8 cellular contexts compared by ENCODE assay signal in genomic region chrX:54182864-54183613, GRCh38. TPM values are rescaled to one million over a fixed set of nuclear protein-coding genes. Genes with fewer than 3 reads are reported as not detected.
DNase-seq lines count a peak whose midpoint lies in the region; ATAC-seq, FAIRE-seq and TF ChIP-seq lines count a peak whose summit lies in the region.

Gene FAM120C, minus strand, starts transcription at chrX:54183254. Its CDS starts 56 bp downstream, at chrX:54183198.

- no peak for FAIRE-seq in D721Med (lab: Jason Lieb, UNC)

- no peaks in the 10 kb centered on the region for H3K9me3 ChIP-seq in fibroblast of lung (ENCODE audit: control insufficient read depth, insufficient read depth, low read depth, low read length)

- peaks cover 22 to 43% (median 42%) of the 10 kb centered on the region in 4 donors for H3K4me1 Mint-ChIP-seq in naive thymus-derived CD8-positive, alpha-beta T cell
- H3K4me1 Mint-ChIP-seq in stimulated activated memory B cell treated with anti-CD40 and anti-IgM and Interleukin-4, amounts not matched to agents 10 μg/mL and 1 μg/mL and 100 μg/mL, for 72 hours: peaks cover 43% of the 10 kb centered on the region

- no peaks in the 10 kb centered on the region for H3K27me3 Mint-ChIP-seq in naive thymus-derived CD8-positive, alpha-beta T cell
- H3K27me3 Mint-ChIP-seq in stimulated activated memory B cell treated with anti-CD40 and anti-IgM and Interleukin-4, amounts not matched to agents 10 μg/mL and 1 μg/mL and 100 μg/mL, for 72 hours: no peaks in the 10 kb centered on the region

- H3K9ac ChIP-seq in fibroblast of lung (ENCODE audit: insufficient read depth, low read length): peak within 1 kb of the TSS; percentile 70

- peak within 1 kb of the TSS; percentile 49 to 72 (median 60) for H3K4me3 ChIP-seq in fibroblast of lung (replicated peaks in 1 of 4; ENCODE audit: control extremely low read depth in 1 of 4, insufficient read depth in 1 of 4, low read depth in 3 of 4, low read length in 4 of 4)

- peaks cover 34% of the 10 kb centered on the region for H3K79me2 ChIP-seq in fibroblast of lung (ENCODE audit: control insufficient read depth, insufficient read depth, low read length)

- H3K27ac Mint-ChIP-seq in naive thymus-derived CD8-positive, alpha-beta T cell: peak within 1 kb of the TSS; percentile 77 to 95 (median 88)
- H3K27ac Mint-ChIP-seq in stimulated activated memory B cell treated with anti-CD40 and anti-IgM and Interleukin-4, amounts not matched to agents 10 μg/mL and 1 μg/mL and 100 μg/mL, for 72 hours: peak within 1 kb of the TSS; percentile 77

- peaks cover 0 to 22% (median 3%) of the 10 kb centered on the region in 3 donors for H3K36me3 Mint-ChIP-seq in naive thymus-derived CD8-positive, alpha-beta T cell
- peaks cover 18% of the 10 kb centered on the region for H3K36me3 Mint-ChIP-seq in stimulated activated memory B cell treated with anti-CD40 and anti-IgM and Interleukin-4, amounts not matched to agents 10 μg/mL and 1 μg/mL and 100 μg/mL, for 72 hours

- no peaks in the 10 kb centered on the region for H3K4me1 ChIP-seq in fibroblast of lung (ENCODE audit: control insufficient read depth, extremely low read depth, insufficient read depth, low read length)

- H3K27ac ChIP-seq in fibroblast of lung (ENCODE audit: insufficient read depth, low read length): peak within 1 kb of the TSS; percentile 77

- DNase-seq in D721Med (ENCODE audit: insufficient read length, low spot score) (peak; percentile 49), KG1 (lab: John Stamatoyannopoulos, UW) (peak; percentile 26), RPMI7951 (ENCODE audit: low read depth) (peak; percentile 81), fibroblast of lung (ENCODE audit: low read depth in 2 of 2) (peak; percentile 73 to 75)
- DNase-seq in activated T-helper 1 cell treated with anti-CD3 and anti-CD28 coated beads, Interleukin-2, amount 50 U/mL, for 16 hours (ENCODE audit: low read depth in 1 of 2, low spot score in 1 of 2): peak; percentile 12 to 44
- DNase-seq in naive thymus-derived CD8-positive, alpha-beta T cell: peak; percentile 43 to 82 (median 58)

- no peaks in the 10 kb centered on the region for H3K36me3 ChIP-seq in fibroblast of lung (ENCODE audit: control insufficient read depth, insufficient read depth, low read length)

- no peak for TF ChIP-seq CTCF in D721Med (IDR thresholded peaks at IDR 0.05; ENCODE audit: insufficient read depth, missing control alignments)
- no peak for TF ChIP-seq CTCF in fibroblast of lung (conservative IDR thresholded peaks at IDR 0.05 in 1 of 2, IDR thresholded peaks at IDR 0.05 in 1 of 2; ENCODE audit: low read depth in 1 of 2, low read length in 2 of 2)

- H3K4me2 ChIP-seq in fibroblast of lung (ENCODE audit: extremely low read depth, insufficient read depth, low read length): peak within 1 kb of the TSS; percentile 87

- no peaks in the 10 kb centered on the region for H4K20me1 ChIP-seq in fibroblast of lung (ENCODE audit: control insufficient read depth, extremely low read depth, insufficient read depth, low read length)

- H3K9me3 Mint-ChIP-seq in naive thymus-derived CD8-positive, alpha-beta T cell: no peaks in the 10 kb centered on the region
- no peaks in the 10 kb centered on the region for H3K9me3 Mint-ChIP-seq in stimulated activated memory B cell treated with anti-CD40 and anti-IgM and Interleukin-4, amounts not matched to agents 10 μg/mL and 1 μg/mL and 100 μg/mL, for 72 hours

- POLR2A ChIA-PET in naive thymus-derived CD8-positive, alpha-beta T cell (lab: Charles Lee): interaction anchor here (0.5 to 3.9 kb wide), 16 partner anchors 12 to 1269 kb away, joined by 3 to 47 read pairs (median 3); partner anchors contain the start of genes APEX2, GNL3L, MAGED2 and MAGEH1

- peak within 1 kb of the TSS; percentile 90 for H2AFZ ChIP-seq in fibroblast of lung (ENCODE audit: low read length)

- H3K27me3 ChIP-seq in fibroblast of lung (ENCODE audit: control insufficient read depth, insufficient read depth, low read length): no peaks in the 10 kb centered on the region

- peak; percentile 39 for ATAC-seq in GM21529 (IDR thresholded peaks at IDR 0.05; ENCODE audit: unreplicated experiment)
- ATAC-seq in naive thymus-derived CD8-positive, alpha-beta T cell: peak; percentile 70 to 74
- ATAC-seq in stimulated activated memory B cell treated with anti-CD40 and anti-IgM and Interleukin-4, amounts not matched to agents 10 μg/mL and 1 μg/mL and 100 μg/mL, for 72 hours: peak; percentile 88

- H3K4me3 Mint-ChIP-seq in naive thymus-derived CD8-positive, alpha-beta T cell: peak within 1 kb of the TSS; percentile 79 to 92 (median 87)
- peak within 1 kb of the TSS; percentile 90 for H3K4me3 Mint-ChIP-seq in stimulated activated memory B cell treated with anti-CD40 and anti-IgM and Interleukin-4, amounts not matched to agents 10 μg/mL and 1 μg/mL and 100 μg/mL, for 72 hours

RNA-seq across cellular contexts. Expression of gene FAM120C, which starts in this region (rescaled TPM):
- total RNA-seq in RPMI7951 (2014; rRNA removed; shearing (Covaris generic)): 5.9 and 7.7 TPM in 2 replicates
- 4.6 and 6.9 TPM in 2 replicates for total RNA-seq in fibroblast of lung
- polyA plus RNA-seq in fibroblast of lung: 4.7 and 4.8 TPM in 2 replicates
- polyA plus RNA-seq in fibroblast of lung (2012): 2.9 and 3.2 TPM in 2 replicates
- polyA minus RNA-seq in fibroblast of lung (ENCODE audit: low replicate concordance): 8.5 and 10.8 TPM in 2 replicates
- total RNA-seq in naive thymus-derived CD8-positive, alpha-beta T cell: 10 to 100 TPM; 21.3 to 25.6 TPM
- 1 to 10 TPM; 6.9 to 8.1 (median 7.2) TPM for polyA plus RNA-seq in naive thymus-derived CD8-positive, alpha-beta T cell

Comparison
In these comparisons a context has a peak if more than half of its experiments do, and no peak if none do; other contexts are left out.
1. Peak in every context shown above with its lines: DNase-seq, ATAC-seq, H3K4me3 ChIP-seq and H3K27ac ChIP-seq.
2. DNase-seq: peak in every context shown above with its lines; median percentile 81 in RPMI7951; 74 in fibroblast of lung; 58 in naive thymus-derived CD8-positive, alpha-beta T cell; 49 in D721Med; 28 in activated T-helper 1 cell treated with anti-CD3 and anti-CD28 coated beads, Interleukin-2, amount 50 U/mL, for 16 hours; 26 in KG1.